ENCODE assay signal across 9 cellular contexts in the genomic region with DNA sequence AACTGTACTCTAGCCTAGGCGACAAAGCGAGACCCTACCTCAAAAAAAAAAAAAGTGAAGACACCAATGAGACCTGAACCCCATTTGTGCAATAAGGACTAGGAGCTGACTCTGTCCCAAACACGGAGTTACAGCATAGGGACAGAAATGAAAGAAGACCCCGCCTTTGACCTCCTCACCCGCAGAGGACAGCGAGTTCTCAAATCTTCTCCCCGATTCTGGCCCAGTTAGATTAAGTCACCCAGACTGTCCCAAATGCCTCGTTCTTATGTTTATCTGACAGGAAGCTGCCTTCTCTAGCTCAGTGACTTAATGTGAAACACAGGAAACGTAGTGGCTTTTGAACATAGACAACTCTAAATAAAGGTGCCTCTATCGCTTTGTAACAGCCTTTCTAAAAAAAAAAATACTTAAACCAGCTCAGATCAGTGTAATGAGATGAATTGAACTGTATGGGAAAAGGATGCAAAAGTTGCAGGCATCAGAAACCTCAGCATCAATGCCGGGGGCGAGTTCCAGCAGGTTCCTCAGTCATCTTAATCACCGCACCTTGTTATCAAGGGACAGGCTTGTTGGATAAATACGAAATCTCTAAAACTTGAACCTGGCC. TPM values are rescaled to one million over a fixed set of nuclear protein-coding genes. Genes with fewer than 3 reads are reported as not detected.
DNase-seq lines count a peak whose midpoint lies in the region; ATAC-seq, FAIRE-seq and TF ChIP-seq lines count a peak whose summit lies in the region.
"Had no signal": no experiment of that assay in that cellular context is flagged by ENCODE, and none has a peak within 500 bp of the region (broad histone marks: within the 10 kb centered on the region; RNA-seq: fewer than 3 reads in every experiment).

No MANE protein-coding gene starts in this region.

- peak overlapping the region; percentile 48 for H3K4me2 ChIP-seq in endothelial cell of umbilical vein (ENCODE audit: insufficient read depth, low read length)

- POLR2A ChIA-PET in T-cell (lab: Charles Lee) (interaction anchor here (0.6 to 7.1 kb wide), 11 partner anchors 8 to 77 kb away, joined by 3 to 64 read pairs (median 4); no protein-coding TSS in a partner anchor), endothelial cell of umbilical vein (lab: Charles Lee) (interaction anchor here (0.7 to 4.3 kb wide), 7 partner anchors 10 to 64 kb away, joined by 3 to 19 read pairs (median 3); a partner anchor contains a TSS)

- H3K27me3 ChIP-seq in endothelial cell of umbilical vein (ENCODE audit: control insufficient read depth in 2 of 2, insufficient read depth in 2 of 2, low read length in 2 of 2) (no peaks in the 10 kb centered on the region), small intestine (ENCODE audit: control insufficient read depth in 2 of 2, insufficient read depth in 2 of 2, low read length in 2 of 2) (no peaks in the 10 kb centered on the region)

- CTCF ChIA-PET in T-cell (lab: Charles Lee): interaction anchor here in 1 of 2 donors (0.7 to 3.3 kb wide), 15 partner anchors 8 to 94 kb away, joined by 3 to 42 read pairs (median 4); a partner anchor contains a TSS
- CTCF ChIA-PET in endothelial cell of umbilical vein (lab: Charles Lee): interaction anchor here (0.6 to 8.1 kb wide), 3 partner anchors 35 to 93 kb away, joined by 3 to 63 read pairs (median 5); no protein-coding TSS in a partner anchor

- no peaks in the 10 kb centered on the region for H3K9me1 ChIP-seq in endothelial cell of umbilical vein (replicated peaks; ENCODE audit: control insufficient read depth, extremely low read depth, insufficient read depth, low read length)

- dilution Hi-C loops in endothelial cell of umbilical vein (cut with MboI; ENCODE audit: extremely low pct_ligation_motif_present, low sequenced_read_pairs): no loop called here

- H4K20me1 ChIP-seq in endothelial cell of umbilical vein (replicated peaks; ENCODE audit: control insufficient read depth, extremely low read depth, insufficient read depth, low read length): peaks cover 9% of the 10 kb centered on the region

- H3K36me3 Mint-ChIP-seq in T-cell: peaks cover 34% of the 10 kb centered on the region

- no peak for TF ChIP-seq CTCF in endothelial cell of umbilical vein (IDR thresholded peaks at IDR 0.05; ENCODE audit: extremely low read depth in 1 of 2, insufficient read depth in 1 of 2, low read depth in 1 of 2, low read length in 2 of 2)

- no peaks in the 10 kb centered on the region for H3K27me3 Mint-ChIP-seq in T-cell

- H3K27ac Mint-ChIP-seq in T-cell: peak overlapping the region; percentile 99 to 100

- H3K4me3 ChIP-seq in endothelial cell of umbilical vein (replicated peaks in 1 of 3; ENCODE audit: insufficient read depth in 1 of 3, low read depth in 1 of 3, low read length in 3 of 3) (no peak overlapping the region), small intestine (ENCODE audit: low read depth in 1 of 2, low read length in 2 of 2) (no peak overlapping the region)

- WGBS in small intestine, 3 donors: 53 to 77% (median 55%) methylated on average over 14 of the region's 14 CpGs

- H3K9me3 Mint-ChIP-seq in T-cell: no peaks in the 10 kb centered on the region

- peak; percentile 76 for FAIRE-seq in endothelial cell of umbilical vein (lab: Jason Lieb, UNC)
- FAIRE-seq in small intestine (lab: Jason Lieb, UNC): no peak
- no peak for FAIRE-seq in H54 (lab: Jason Lieb, UNC)

- no peak overlapping the region for H3K9ac ChIP-seq in endothelial cell of umbilical vein (replicated peaks; ENCODE audit: extremely low read depth, insufficient read depth, low read length)

- BruUV-seq in endothelial cell of umbilical vein (replicated peaks; lab: Mats Ljungman, UMichigan): no TSS peak

- peaks cover 91% of the 10 kb centered on the region for H3K4me1 ChIP-seq in endothelial cell of umbilical vein (ENCODE audit: control insufficient read depth, extremely low read depth, insufficient read depth, low read length)
- peaks cover 20 to 29% of the 10 kb centered on the region in 2 donors for H3K4me1 ChIP-seq in small intestine (ENCODE audit: control insufficient read depth in 2 of 2, insufficient read depth in 1 of 2, low read depth in 1 of 2, low read length in 1 of 2)

- H3K9me3 ChIP-seq in endothelial cell of umbilical vein (replicated peaks; ENCODE audit: control insufficient read depth, insufficient read depth, low read length): no peaks in the 10 kb centered on the region
- H3K9me3 ChIP-seq in small intestine (ENCODE audit: control insufficient read depth, low read depth): no peaks in the 10 kb centered on the region

- intact Hi-C loops in endothelial cell of umbilical vein (cut with micrococcal nuclease): no loop called here

- TF ChIP-seq POLR2A in endothelial cell of umbilical vein (IDR thresholded peaks at IDR 0.05; ENCODE audit: low read depth, low read length) (no peak), H54 (IDR thresholded peaks at IDR 0.05; ENCODE audit: low read depth, low read length) (no peak)

- peaks cover 98% of the 10 kb centered on the region for H3K79me2 ChIP-seq in endothelial cell of umbilical vein (ENCODE audit: control insufficient read depth, insufficient read depth, low read length)

- peaks cover 94 to 97% (median 95%) of the 10 kb centered on the region in 3 donors for H3K4me1 Mint-ChIP-seq in T-cell

- no peak overlapping the region for H2AFZ ChIP-seq in endothelial cell of umbilical vein (ENCODE audit: low read depth, low read length)

- peak overlapping the region; percentile 79 to 98 (median 80) for H3K4me3 Mint-ChIP-seq in T-cell

- DNase-seq in T-cell (peak in 17 of 34 experiments; percentile 33 to 65 (median 52)), endothelial cell of umbilical vein (ENCODE audit: low read depth, low spot score) (no peak), small intestine (peak; percentile 74), H54 (ENCODE audit: insufficient read length, low spot score) (no peak), NCI-H2107 treated with DMSO at 0.1 percent for 48 hours (lab: John Stamatoyannopoulos, UW; ENCODE audit: unreplicated experiment) (no peak), mesenteric fat pad (ENCODE audit: low spot score) (no peak), NCI-H1694 (lab: John Stamatoyannopoulos, UW) (no peak)
- DNase-seq: nucleus accumbens had no signal

- peak overlapping the region; percentile 35 for H3K27ac ChIP-seq in endothelial cell of umbilical vein (ENCODE audit: insufficient read depth, low read depth, low read length)
- H3K27ac ChIP-seq in small intestine (ENCODE audit: low read depth in 1 of 2, low read length in 1 of 2): peak overlapping the region; percentile 76 to 94

- ATAC-seq in GM18907 (IDR thresholded peaks at IDR 0.05; ENCODE audit: unreplicated experiment) (peak; percentile 47), T-cell (replicated peaks in 1 of 4) (peak; percentile 70 to 86 (median 76))

- H3K36me3 ChIP-seq in endothelial cell of umbilical vein (ENCODE audit: control insufficient read depth in 2 of 2, extremely low read depth in 1 of 2, insufficient read depth in 2 of 2, low read length in 2 of 2) (peaks cover 8 to 12% of the 10 kb centered on the region in 2 experiments), small intestine (ENCODE audit: control insufficient read depth in 2 of 2, insufficient read depth in 2 of 2, low read length in 2 of 2) (peaks cover 0 to 7% of the 10 kb centered on the region in 2 donors)

TF ChIP-seq in endothelial cell of umbilical vein, 7 proteins besides CTCF, POLR2A, EP300 and RAD21:
- TF ChIP-seq FOS (IDR thresholded peaks at IDR 0.05; ENCODE audit: borderline replicate concordance, insufficient read depth, low read length) (no peak), GATA2 (IDR thresholded peaks at IDR 0.05; ENCODE audit: insufficient read depth, insufficient read length, low read depth, low read length) (no peak), MYC (IDR thresholded peaks at IDR 0.05; ENCODE audit: low read depth, low read length) (no peak), POLR2AphosphoS5 (IDR thresholded peaks at IDR 0.05; ENCODE audit: insufficient read depth, low read depth, low read length) (no peak), EZH2 (IDR thresholded peaks at IDR 0.05; ENCODE audit: borderline replicate concordance, low read depth, low read length, severe bottlenecking) (no peak), JUN (IDR thresholded peaks at IDR 0.05; ENCODE audit: borderline replicate concordance, insufficient read depth, insufficient read length, low read depth) (no peak)
- TF ChIP-seq, protein P1, sequence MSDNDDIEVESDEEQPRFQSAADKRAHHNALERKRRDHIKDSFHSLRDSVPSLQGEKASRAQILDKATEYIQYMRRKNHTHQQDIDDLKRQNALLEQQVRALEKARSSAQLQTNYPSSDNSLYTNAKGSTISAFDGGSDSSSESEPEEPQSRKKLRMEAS (IDR thresholded peaks at IDR 0.05; ENCODE audit: insufficient read depth, insufficient read length): no peak

RNA-seq across cellular contexts. Expression of a gene that starts 10.6 kb away (rescaled TPM):
- total RNA-seq in T-cell (1,000 to 10,000 TPM in 2 of 5 donors, 100 to 1,000 TPM in 3; 816 to 1,109 (median 896) TPM), endothelial cell of umbilical vein (1,331 and 1,413 TPM in 2 replicates), mesenteric fat pad (673 TPM)
- polyA plus RNA-seq in endothelial cell of umbilical vein (157 and 188 TPM in 2 replicates), small intestine (100 to 1,000 TPM in 2 of 3 donors, 10 to 100 TPM in 1; 95.4 to 156 (median 130) TPM)
- polyA plus RNA-seq in endothelial cell of umbilical vein (2011; cell fraction: cytosol; rRNA removed): 377 and 396 TPM in 2 replicates
- 759 and 766 TPM in 2 replicates for polyA plus RNA-seq in endothelial cell of umbilical vein (2011; cell fraction: nucleus; rRNA removed)
- polyA plus RNA-seq in endothelial cell of umbilical vein (2012): 496 and 585 TPM in 2 replicates
- polyA minus RNA-seq in endothelial cell of umbilical vein: 1,176 and 1,679 TPM in 2 replicates
- 42.9 TPM for polyA minus RNA-seq in endothelial cell of umbilical vein (2011; cell fraction: cytosol; rRNA and poly(A)+ RNA removed)
- 498 and 877 TPM in 2 replicates for polyA minus RNA-seq in endothelial cell of umbilical vein (2011; cell fraction: nucleus; rRNA and poly(A)+ RNA removed)
